Comparison of ENCODE assay signal across 28 cellular contexts in the genomic region with DNA sequence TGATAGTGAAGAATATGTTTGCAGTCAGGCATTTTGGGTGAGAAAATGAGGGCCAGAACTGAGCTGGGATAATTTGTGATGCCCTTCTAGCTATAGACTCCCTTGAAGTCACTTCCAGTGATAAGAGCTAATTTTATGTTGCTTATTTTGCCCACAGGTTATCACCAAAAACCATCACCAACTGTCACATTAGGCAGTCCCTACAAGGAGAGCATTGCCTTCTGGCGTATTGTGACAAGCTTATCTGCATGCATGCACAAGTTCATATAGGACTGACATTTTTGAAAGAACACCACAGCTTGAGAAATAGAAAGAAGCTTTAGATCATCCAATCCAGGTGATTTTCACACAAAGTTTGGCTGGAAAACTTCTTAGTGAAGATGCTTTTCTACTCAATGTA.
"Had no signal": no experiment of that assay in that cellular context is flagged by ENCODE, and none has a peak within 500 bp of the region (broad histone marks: within the 10 kb centered on the region; RNA-seq: fewer than 3 reads in every experiment).

No MANE protein-coding gene starts in this region.

- H3K27ac Mint-ChIP-seq: activated CD4-positive, alpha-beta T cell treated with anti-CD3 and anti-CD28 coated beads, Interleukin-2, amount 10 ng/mL, durations not matched to agents 24 days and 14 days; activated CD8-positive, alpha-beta T cell treated with anti-CD3 and anti-CD28 coated beads, Interleukin-2, amount 10 ng/mL, durations not matched to agents 7 days and 5 days; activated naive CD4-positive, alpha-beta T cell treated with anti-CD3 and anti-CD28 coated beads, Interleukin-2, amount 50 U/mL, for 24 hours; activated naive CD8-positive, alpha-beta T cell treated with anti-CD3 and anti-CD28 coated beads, Interleukin-2, amount 10 ng/mL, durations not matched to agents 7 days and 5 days; activated T-cell treated with anti-CD3 and anti-CD28 coated beads, Interleukin-2, amount 50 U/mL, for 24 hours; activated T-helper 2 cell treated with anti-CD3 and anti-CD28 coated beads, Interferon-gamma antibody, Interleukin-2, Interleukin-4, amounts not matched to agents 10 μg/mL and 5 μg/mL and 100 μg/mL, durations not matched to agents 14 hours and 24 hours and 36 hours; T-helper 1 cell treated with Interleukin-12 subunit alpha and Interleukin-12 subunit beta and Interleukin-4 antibody, amounts not matched to agents 30 μg/mL and 1 μg/mL, for 36 hours; T-helper 2 cell treated with Interferon-gamma antibody and Interleukin-4, amounts not matched to agents 5 μg/mL and 100 μg/mL, for 36 hours had no signal

- H3K4me2 ChIP-seq: PC-9 had no signal

- H3K9me3 Mint-ChIP-seq: activated CD4-positive, alpha-beta T cell treated with anti-CD3 and anti-CD28 coated beads, Interleukin-2, amount 10 ng/mL, durations not matched to agents 24 days and 14 days; activated naive CD8-positive, alpha-beta T cell treated with anti-CD3 and anti-CD28 coated beads, Interleukin-2, amount 10 ng/mL, durations not matched to agents 7 days and 5 days had no signal

- H3K27me3 Mint-ChIP-seq: activated CD4-positive, alpha-beta T cell treated with anti-CD3 and anti-CD28 coated beads, Interleukin-2, amount 10 ng/mL, durations not matched to agents 24 days and 14 days; activated naive CD4-positive, alpha-beta T cell treated with anti-CD3 and anti-CD28 coated beads, Interleukin-2, amount 50 U/mL, for 24 hours; activated naive CD8-positive, alpha-beta T cell treated with anti-CD3 and anti-CD28 coated beads, Interleukin-2, amount 10 ng/mL, durations not matched to agents 7 days and 5 days; activated T-cell treated with anti-CD3 and anti-CD28 coated beads, Interleukin-2, amount 50 U/mL, for 24 hours; central memory CD8-positive, alpha-beta T cell had no signal

- H3K4me1 Mint-ChIP-seq: activated CD4-positive, alpha-beta T cell treated with anti-CD3 and anti-CD28 coated beads, Interleukin-2, amount 10 ng/mL, durations not matched to agents 24 days and 14 days; activated naive CD4-positive, alpha-beta T cell treated with anti-CD3 and anti-CD28 coated beads, Interleukin-2, amount 50 U/mL, for 24 hours; activated naive CD8-positive, alpha-beta T cell treated with anti-CD3 and anti-CD28 coated beads, Interleukin-2, amount 10 ng/mL, durations not matched to agents 7 days and 5 days; central memory CD8-positive, alpha-beta T cell had no signal

- H3K4me3 ChIP-seq: ascending aorta, cardiac muscle cell, PC-9 had no signal

- H3K9me3 ChIP-seq: ascending aorta had no signal

- DNase-seq: activated CD4-positive, alpha-beta T cell treated with anti-CD3 and anti-CD28 coated beads, Interleukin-2, amount 10 ng/mL, durations not matched to agents 24 days and 14 days; activated CD4-positive, alpha-beta T cell treated with anti-CD3 and anti-CD28 coated beads, Interleukin-2, amount 50 U/mL, for 48 hours; activated CD8-positive, alpha-beta T cell treated with anti-CD3 and anti-CD28 coated beads, Interleukin-2, amount 10 ng/mL, durations not matched to agents 7 days and 5 days; activated gamma-delta T cell; activated naive CD4-positive, alpha-beta T cell treated with Interleukin-2 at 50 U/mL for 16 hours; activated naive CD8-positive, alpha-beta T cell treated with anti-CD3 and anti-CD28 coated beads, Interleukin-2, amount 10 ng/mL, durations not matched to agents 7 days and 5 days; activated T-cell treated with anti-CD3 and anti-CD28 coated beads, Interleukin-2, amount 50 U/mL, for 24 hours; amygdala; NCI-H1105; NCI-H1436; NCI-H1694; NCI-H1930; NCI-H2081 treated with DMSO at 0.1 percent for 48 hours; NCI-H345; NCI-H526; NCI-H748 treated with DMSO at 0.1 percent for 48 hours; NK-92 treated with Interleukin-12 subunit alpha and Interleukin-12 subunit beta, amount 100 ng/mL, for 24 hours; PC-9; SIG-M5 had no signal

- H3K4me1 ChIP-seq: ascending aorta had no signal

- H3K4me3 Mint-ChIP-seq: activated CD4-positive, alpha-beta T cell treated with anti-CD3 and anti-CD28 coated beads, Interleukin-2, amount 10 ng/mL, durations not matched to agents 24 days and 14 days; activated CD8-positive, alpha-beta T cell treated with anti-CD3 and anti-CD28 coated beads, Interleukin-2, amount 10 ng/mL, durations not matched to agents 7 days and 5 days; activated naive CD4-positive, alpha-beta T cell treated with anti-CD3 and anti-CD28 coated beads, Interleukin-2, amount 50 U/mL, for 24 hours; activated naive CD8-positive, alpha-beta T cell treated with anti-CD3 and anti-CD28 coated beads, Interleukin-2, amount 10 ng/mL, durations not matched to agents 7 days and 5 days; activated T-cell treated with anti-CD3 and anti-CD28 coated beads, Interleukin-2, amount 50 U/mL, for 24 hours; central memory CD8-positive, alpha-beta T cell; T-helper 1 cell treated with Interleukin-12 subunit alpha and Interleukin-12 subunit beta and Interleukin-4 antibody, amounts not matched to agents 30 μg/mL and 1 μg/mL, for 36 hours; T-helper 2 cell treated with Interferon-gamma antibody and Interleukin-4, amounts not matched to agents 5 μg/mL and 100 μg/mL, for 36 hours had no signal

- H3K27me3 ChIP-seq: ascending aorta, cardiac muscle cell had no signal

- H3K27ac ChIP-seq: ascending aorta, cardiac muscle cell, PC-9, RWPE1 had no signal

- ATAC-seq: activated CD8-positive, alpha-beta T cell treated with anti-CD3 and anti-CD28 coated beads, Interleukin-2, amount 10 ng/mL, durations not matched to agents 7 days and 5 days; Right ventricle myocardium inferior had no signal

- H3K36me3 ChIP-seq: ascending aorta, cardiac muscle cell had no signal

- H3K36me3 Mint-ChIP-seq: activated naive CD4-positive, alpha-beta T cell treated with anti-CD3 and anti-CD28 coated beads, Interleukin-2, amount 50 U/mL, for 24 hours; activated naive CD8-positive, alpha-beta T cell treated with anti-CD3 and anti-CD28 coated beads, Interleukin-2, amount 10 ng/mL, durations not matched to agents 7 days and 5 days had no signal
